Comparison of ENCODE assay signal across 8 cellular contexts in the genomic region with DNA sequence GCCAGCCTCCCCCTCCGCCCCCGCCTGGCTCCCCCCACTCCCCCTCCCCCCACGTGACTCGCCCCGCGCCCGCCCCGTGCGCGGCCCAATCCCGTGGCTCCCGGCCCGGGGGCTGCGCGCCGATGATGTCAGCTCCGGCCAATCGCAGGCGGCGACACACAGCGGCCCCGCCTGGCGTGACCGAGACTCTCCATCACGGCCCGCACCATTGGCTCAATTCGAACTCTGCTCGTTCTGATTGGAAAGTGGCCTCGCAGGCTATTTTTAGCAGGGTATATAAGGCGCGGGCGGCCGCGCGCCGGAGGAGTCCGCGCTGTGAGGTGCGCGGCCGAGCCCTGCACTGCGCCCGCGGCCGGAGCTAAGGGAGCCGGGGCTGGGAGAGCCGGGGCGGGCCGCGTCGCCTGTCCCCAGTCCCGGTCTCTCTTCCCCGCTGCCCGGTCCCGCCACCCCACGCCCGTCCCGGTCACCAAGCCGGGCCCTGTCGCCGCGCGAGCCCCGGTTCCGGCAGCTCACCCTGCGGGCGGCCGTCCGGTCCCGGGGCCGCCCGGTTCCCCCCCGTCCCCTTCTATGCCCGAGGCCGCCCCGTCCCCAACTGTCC. TPM values are rescaled to one million over a fixed set of nuclear protein-coding genes. Genes with fewer than 3 reads are reported as not detected.
A peak's percentile ranks its signal among the peaks of the same experiment; 100 is the strongest.
DNase-seq lines count a peak whose midpoint lies in the region; ATAC-seq and TF ChIP-seq lines count a peak whose summit lies in the region.

No MANE protein-coding gene starts in this region.

- no peaks in the 10 kb centered on the region for H3K9me3 ChIP-seq in prostate gland

- ATAC-seq in GM18499 (IDR thresholded peaks at IDR 0.05; ENCODE audit: insufficient read depth, unreplicated experiment) (peak; percentile 45), HG02885 (IDR thresholded peaks at IDR 0.05; ENCODE audit: poor library complexity, unreplicated experiment) (peak; percentile 79), T-cell (replicated peaks in 1 of 4) (peak; percentile 79 to 88 (median 82)), left cardiac atrium (peak; percentile 82 to 85)

- peak overlapping the region; percentile 96 to 98 for H3K27ac Mint-ChIP-seq in T-cell

- DNase-seq in NCI-H146 treated with DMSO at 0.1 percent for 48 hours (lab: John Stamatoyannopoulos, UW; ENCODE audit: unreplicated experiment) (peak; percentile 99), T-cell (peak; percentile 97 to 100 (median 99)), amniotic epithelial cell (ENCODE audit: low read depth) (peak; percentile 95), left cardiac atrium (peak; percentile 99), prostate gland (ENCODE audit: low spot score) (peak; percentile 99), ureter (ENCODE audit: low spot score) (peak; percentile 99)

- CTCF ChIA-PET in T-cell (lab: Charles Lee) = interaction anchor here (0.5 to 1.3 kb wide), 8 partner anchors 14 to 1041 kb away, joined by 3 to 10 read pairs (median 4); a partner anchor contains a TSS

- peak overlapping the region; percentile 95 to 100 (median 98) for H3K4me3 Mint-ChIP-seq in T-cell

- peaks cover 4 to 9% of the 10 kb centered on the region in 2 donors for H3K36me3 ChIP-seq in prostate gland

- H3K27me3 Mint-ChIP-seq in T-cell = no peaks in the 10 kb centered on the region

- peaks cover 48% of the 10 kb centered on the region for H3K36me3 Mint-ChIP-seq in T-cell

- H3K4me1 Mint-ChIP-seq in T-cell = peaks cover 30 to 39% (median 31%) of the 10 kb centered on the region in 3 donors

- TF ChIP-seq POLR2A in prostate gland (IDR thresholded peaks at IDR 0.05) = peak; percentile 99

- H3K9me3 Mint-ChIP-seq in T-cell = peaks cover 7 to 12% (median 7%) of the 10 kb centered on the region in 3 donors

- intact Hi-C loops in left cardiac atrium (cut with DNase I) (loop anchor here (10.0 kb wide), 3 partner anchors 541 to 879 kb away; no protein-coding TSS in a partner anchor), prostate gland (cut with DNase I) (loop anchor here (2.0 to 10.0 kb wide), 4 partner anchors 67 to 877 kb away; no protein-coding TSS in a partner anchor)

- WGBS in prostate gland = 1% methylated on average over 66 of the region's 76 CpGs

- peak overlapping the region; percentile 84 to 96 for H3K4me3 ChIP-seq in prostate gland

- TF ChIP-seq CTCF in prostate gland (IDR thresholded peaks at IDR 0.05) = peak in 1 of 4 experiments; percentile 45

- H3K27me3 ChIP-seq in prostate gland (replicated peaks; ENCODE audit: insufficient read depth) = no peaks in the 10 kb centered on the region

- H3K27ac ChIP-seq in prostate gland = peak overlapping the region; percentile 100

- no peaks in the 10 kb centered on the region for H3K4me1 ChIP-seq in prostate gland (replicated peaks)

- POLR2A ChIA-PET in T-cell (lab: Charles Lee) = interaction anchor here (0.6 to 5.5 kb wide), 51 partner anchors 8 to 613 kb away, joined by 3 to 240 read pairs (median 5); a partner anchor contains a TSS

RNA-seq across cellular contexts. Expression of a gene that starts 0.3 kb away (rescaled TPM):
- total RNA-seq in T-cell = 1,000 to 10,000 TPM in 1 of 5 donors, 100 to 1,000 TPM in 4; 285 to 1,180 (median 400) TPM
- 10 to 100 TPM; 76.3 to 78.7 TPM for total RNA-seq in left cardiac atrium
- 10 to 100 TPM; 17.5 to 42.3 TPM for total RNA-seq in prostate gland
- 171 TPM for total RNA-seq in ureter

Comparison
In these comparisons a context has a peak if more than half of its experiments do, and no peak if none do; other contexts are left out.
1. Peak in every context shown above with its lines: DNase-seq, ATAC-seq, H3K4me3 ChIP-seq and H3K27ac ChIP-seq.